Comparison of ENCODE assay signal across 14 cellular contexts in the genomic region with DNA sequence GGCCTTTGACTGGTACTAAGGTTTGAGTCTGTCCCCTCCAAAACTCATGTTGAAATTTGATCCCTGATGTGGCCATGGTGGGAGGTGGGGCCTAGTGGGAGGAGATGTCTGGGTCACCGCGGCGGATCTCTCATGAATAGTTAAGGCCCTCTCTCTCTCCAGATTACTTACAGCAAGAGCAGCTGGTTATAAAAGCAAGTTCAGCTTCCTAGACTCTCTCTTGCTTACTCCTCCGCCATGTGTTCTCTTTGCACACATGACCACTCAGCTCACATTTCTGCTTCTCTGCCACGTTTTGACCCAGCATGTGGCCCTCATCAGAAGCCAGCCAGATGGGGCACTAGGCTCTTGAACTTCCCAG. TPM values are rescaled to one million over a fixed set of nuclear protein-coding genes. Genes with fewer than 3 reads are reported as not detected.
DNase-seq lines count a peak whose midpoint lies in the region; ATAC-seq and TF ChIP-seq lines count a peak whose summit lies in the region.
"Had no signal": no experiment of that assay in that cellular context is flagged by ENCODE, and none has a peak within 500 bp of the region (broad histone marks: within the 10 kb centered on the region; RNA-seq: fewer than 3 reads in every experiment).

No MANE protein-coding gene starts in this region.

- no peak for TF ChIP-seq RAD21 in Ishikawa (IDR thresholded peaks at IDR 0.05; ENCODE audit: low read depth)

- POLR2A ChIA-PET in activated CD4-positive, alpha-beta T cell treated with anti-CD3 and anti-CD28 coated beads for 36 hours (lab: Charles Lee), result no interaction called here

- H3K4me1 Mint-ChIP-seq in brain, result peaks cover 18% of the 10 kb centered on the region
- peaks cover 16% of the 10 kb centered on the region for H3K4me1 Mint-ChIP-seq in activated CD4-positive, alpha-beta T cell treated with anti-CD3 and anti-CD28 coated beads for 36 hours
- H3K4me1 Mint-ChIP-seq: activated B cell treated with CpG ODN at 0.5 μM for 24 hours, B cell had no signal

- TF ChIP-seq EP300 in Ishikawa (IDR thresholded peaks at IDR 0.05; ENCODE audit: borderline replicate concordance), result no peak

- peaks cover 40% of the 10 kb centered on the region for H3K27me3 ChIP-seq in foreskin keratinocyte

- CTCF ChIA-PET in activated CD4-positive, alpha-beta T cell treated with anti-CD3 and anti-CD28 coated beads for 36 hours (lab: Charles Lee), result interaction anchor here (0.6 to 0.9 kb wide), 3 partner anchors 13 to 230 kb away, joined by 3 read pairs; no protein-coding TSS in a partner anchor

- TF ChIP-seq CTCF in brain (conservative IDR thresholded peaks at IDR 0.05) (no peak), foreskin keratinocyte (conservative IDR thresholded peaks at IDR 0.05) (no peak)

- no peaks in the 10 kb centered on the region for H3K36me3 Mint-ChIP-seq in brain
- H3K36me3 Mint-ChIP-seq in activated CD4-positive, alpha-beta T cell treated with anti-CD3 and anti-CD28 coated beads for 36 hours (ENCODE audit: low read depth), result no peaks in the 10 kb centered on the region

- DNase-seq in AG08395 (ENCODE audit: low spot score) (peak; percentile 52), NCI-H2196 treated with DMSO at 0.1 percent for 48 hours (lab: John Stamatoyannopoulos, UW; ENCODE audit: unreplicated experiment) (no peak), foreskin keratinocyte (no peak)
- no peak for DNase-seq in stimulated activated CD8-positive, alpha-beta memory T cell treated with anti-CD3 and anti-CD28 coated beads, Interleukin-4, amount 100 ng/mL, for 48 hours
- DNase-seq in activated CD4-positive, alpha-beta T cell treated with anti-CD3 and anti-CD28 coated beads for 36 hours, result no peak
- DNase-seq: activated B cell treated with CpG ODN at 0.5 μM for 24 hours, retina had no signal

- intact Hi-C loops in activated CD4-positive, alpha-beta T cell treated with anti-CD3 and anti-CD28 coated beads for 36 hours (cut with DNase I, micrococcal nuclease), result no loop called here

- no peak overlapping the region for H3K4me3 ChIP-seq in mesodermal cell (ENCODE audit: extremely low read depth, insufficient read depth, low read length, poor library complexity, severe bottlenecking)
- H3K4me3 ChIP-seq: lung had no signal

- H3K9me3 ChIP-seq in mesodermal cell (ENCODE audit: control insufficient read depth, low read length), result no peaks in the 10 kb centered on the region

- WGBS in mesodermal cell (ENCODE audit: insufficient coverage in 2 of 2), 2 experiments, result 33 to 64% methylated on average over 1 to 4 of the region's 5 CpGs

- peak overlapping the region in 1 of 5 experiments; percentile 16 for H3K4me3 Mint-ChIP-seq in brain
- no peak overlapping the region for H3K4me3 Mint-ChIP-seq in activated CD4-positive, alpha-beta T cell treated with anti-CD3 and anti-CD28 coated beads for 36 hours
- H3K4me3 Mint-ChIP-seq: activated B cell treated with CpG ODN at 0.5 μM for 24 hours; activated T-helper 17 cell treated with anti-CD3 and anti-CD28 coated beads, Interleukin-2, amount 50 U/mL, for 72 hours; B cell had no signal

- no peak for ATAC-seq in activated CD4-positive, alpha-beta T cell treated with anti-CD3 and anti-CD28 coated beads for 36 hours
- ATAC-seq in foreskin keratinocyte, result no peak
- ATAC-seq: activated T-helper 17 cell treated with anti-CD3 and anti-CD28 coated beads, Interleukin-2, amount 50 U/mL, for 72 hours; esophagus mucosa had no signal

- H3K27me3 Mint-ChIP-seq in brain, result peaks cover under 1% of the 10 kb centered on the region
- no peaks in the 10 kb centered on the region for H3K27me3 Mint-ChIP-seq in activated CD4-positive, alpha-beta T cell treated with anti-CD3 and anti-CD28 coated beads for 36 hours

- peak overlapping the region in 3 of 5 experiments; percentile 43 to 78 (median 72) for H3K27ac Mint-ChIP-seq in brain
- H3K27ac Mint-ChIP-seq in activated CD4-positive, alpha-beta T cell treated with anti-CD3 and anti-CD28 coated beads for 36 hours, result no peak overlapping the region
- H3K27ac Mint-ChIP-seq: activated B cell treated with CpG ODN at 0.5 μM for 24 hours; activated T-helper 17 cell treated with anti-CD3 and anti-CD28 coated beads, Interleukin-2, amount 50 U/mL, for 72 hours; B cell had no signal

- H3K36me3 ChIP-seq in mesodermal cell (ENCODE audit: control insufficient read depth, insufficient read depth, low read length), result no peaks in the 10 kb centered on the region

- peaks cover 0 to 7% (median 3%) of the 10 kb centered on the region in 5 experiments for H3K9me3 Mint-ChIP-seq in brain
- H3K9me3 Mint-ChIP-seq in activated CD4-positive, alpha-beta T cell treated with anti-CD3 and anti-CD28 coated beads for 36 hours (ENCODE audit: low read depth), result peaks cover 3% of the 10 kb centered on the region
- H3K9me3 Mint-ChIP-seq: activated B cell treated with CpG ODN at 0.5 μM for 24 hours; activated T-helper 17 cell treated with anti-CD3 and anti-CD28 coated beads, Interleukin-2, amount 50 U/mL, for 72 hours had no signal

- H3K27ac ChIP-seq in mesodermal cell (ENCODE audit: low read depth, low read length, severe bottlenecking) (peak overlapping the region; percentile 39), foreskin keratinocyte (no peak overlapping the region)

- H3K4me1 ChIP-seq in mesodermal cell (ENCODE audit: control insufficient read depth, insufficient read depth, low read length, poor library complexity, severe bottlenecking) (peaks cover 6% of the 10 kb centered on the region), foreskin keratinocyte (no peaks in the 10 kb centered on the region)

TF ChIP-seq in Ishikawa, 13 proteins besides CTCF, POLR2A, EP300 and RAD21:
- TF ChIP-seq, protein P1, sequence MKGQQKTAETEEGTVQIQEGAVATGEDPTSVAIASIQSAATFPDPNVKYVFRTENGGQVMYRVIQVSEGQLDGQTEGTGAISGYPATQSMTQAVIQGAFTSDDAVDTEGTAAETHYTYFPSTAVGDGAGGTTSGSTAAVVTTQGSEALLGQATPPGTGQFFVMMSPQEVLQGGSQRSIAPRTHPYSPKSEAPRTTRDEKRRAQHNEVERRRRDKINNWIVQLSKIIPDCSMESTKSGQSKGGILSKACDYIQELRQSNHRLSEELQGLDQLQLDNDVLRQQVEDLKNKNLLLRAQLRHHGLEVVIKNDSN (IDR thresholded peaks at IDR 0.05), result peak; percentile 70
- TF ChIP-seq NFIC (IDR thresholded peaks at IDR 0.05), result no peak
- no peak for TF ChIP-seq TCF12 (IDR thresholded peaks at IDR 0.05; ENCODE audit: low read depth)
- TF ChIP-seq YY1 (IDR thresholded peaks at IDR 0.05; ENCODE audit: low read depth), result 0 out of 2 replicates have a peak, but pooled peaks have one; percentile 1
- no peak for TF ChIP-seq TEAD4 (IDR thresholded peaks at IDR 0.05)
- TF ChIP-seq, protein P2, sequence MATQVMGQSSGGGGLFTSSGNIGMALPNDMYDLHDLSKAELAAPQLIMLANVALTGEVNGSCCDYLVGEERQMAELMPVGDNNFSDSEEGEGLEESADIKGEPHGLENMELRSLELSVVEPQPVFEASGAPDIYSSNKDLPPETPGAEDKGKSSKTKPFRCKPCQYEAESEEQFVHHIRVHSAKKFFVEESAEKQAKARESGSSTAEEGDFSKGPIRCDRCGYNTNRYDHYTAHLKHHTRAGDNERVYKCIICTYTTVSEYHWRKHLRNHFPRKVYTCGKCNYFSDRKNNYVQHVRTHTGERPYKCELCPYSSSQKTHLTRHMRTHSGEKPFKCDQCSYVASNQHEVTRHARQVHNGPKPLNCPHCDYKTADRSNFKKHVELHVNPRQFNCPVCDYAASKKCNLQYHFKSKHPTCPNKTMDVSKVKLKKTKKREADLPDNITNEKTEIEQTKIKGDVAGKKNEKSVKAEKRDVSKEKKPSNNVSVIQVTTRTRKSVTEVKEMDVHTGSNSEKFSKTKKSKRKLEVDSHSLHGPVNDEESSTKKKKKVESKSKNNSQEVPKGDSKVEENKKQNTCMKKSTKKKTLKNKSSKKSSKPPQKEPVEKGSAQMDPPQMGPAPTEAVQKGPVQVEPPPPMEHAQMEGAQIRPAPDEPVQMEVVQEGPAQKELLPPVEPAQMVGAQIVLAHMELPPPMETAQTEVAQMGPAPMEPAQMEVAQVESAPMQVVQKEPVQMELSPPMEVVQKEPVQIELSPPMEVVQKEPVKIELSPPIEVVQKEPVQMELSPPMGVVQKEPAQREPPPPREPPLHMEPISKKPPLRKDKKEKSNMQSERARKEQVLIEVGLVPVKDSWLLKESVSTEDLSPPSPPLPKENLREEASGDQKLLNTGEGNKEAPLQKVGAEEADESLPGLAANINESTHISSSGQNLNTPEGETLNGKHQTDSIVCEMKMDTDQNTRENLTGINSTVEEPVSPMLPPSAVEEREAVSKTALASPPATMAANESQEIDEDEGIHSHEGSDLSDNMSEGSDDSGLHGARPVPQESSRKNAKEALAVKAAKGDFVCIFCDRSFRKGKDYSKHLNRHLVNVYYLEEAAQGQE (IDR thresholded peaks at IDR 0.05; ENCODE audit: low read depth), result no peak
- no peak for TF ChIP-seq FOXM1 (IDR thresholded peaks at IDR 0.05; ENCODE audit: borderline replicate concordance, low read depth)
- TF ChIP-seq CEBPB (IDR thresholded peaks at IDR 0.05), result no peak
- TF ChIP-seq, protein P3, sequence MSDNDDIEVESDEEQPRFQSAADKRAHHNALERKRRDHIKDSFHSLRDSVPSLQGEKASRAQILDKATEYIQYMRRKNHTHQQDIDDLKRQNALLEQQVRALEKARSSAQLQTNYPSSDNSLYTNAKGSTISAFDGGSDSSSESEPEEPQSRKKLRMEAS (IDR thresholded peaks at IDR 0.05), result peak; percentile 59
- TF ChIP-seq CREB1 (IDR thresholded peaks at IDR 0.05; ENCODE audit: low read depth), result no peak
- TF ChIP-seq EGR1 (IDR thresholded peaks at IDR 0.05), result no peak
- TF ChIP-seq ZBTB7A (IDR thresholded peaks at IDR 0.05; ENCODE audit: low read depth), result no peak

RNA-seq across cellular contexts. Expression of a gene that starts 29.9 kb away (rescaled TPM):
- 90.5 TPM for polyA plus RNA-seq in brain (ENCODE audit: insufficient read depth, low read depth, low replicate concordance)
- 53.5 TPM for polyA plus RNA-seq in mesodermal cell (2013, experiment 1 of 2)
- 52.9 TPM for polyA plus RNA-seq in mesodermal cell (2013, experiment 2 of 2)
- total RNA-seq in activated CD4-positive, alpha-beta T cell treated with anti-CD3 and anti-CD28 coated beads for 36 hours, result 10 to 100 TPM; 33.9 to 34.3 TPM
- 9.5 and 16.6 TPM in 2 replicates for total RNA-seq in foreskin keratinocyte
- polyA plus RNA-seq in foreskin keratinocyte, result 4.2 and 5.9 TPM in 2 replicates
